14 cellular contexts compared by ENCODE assay signal in the genomic region with DNA sequence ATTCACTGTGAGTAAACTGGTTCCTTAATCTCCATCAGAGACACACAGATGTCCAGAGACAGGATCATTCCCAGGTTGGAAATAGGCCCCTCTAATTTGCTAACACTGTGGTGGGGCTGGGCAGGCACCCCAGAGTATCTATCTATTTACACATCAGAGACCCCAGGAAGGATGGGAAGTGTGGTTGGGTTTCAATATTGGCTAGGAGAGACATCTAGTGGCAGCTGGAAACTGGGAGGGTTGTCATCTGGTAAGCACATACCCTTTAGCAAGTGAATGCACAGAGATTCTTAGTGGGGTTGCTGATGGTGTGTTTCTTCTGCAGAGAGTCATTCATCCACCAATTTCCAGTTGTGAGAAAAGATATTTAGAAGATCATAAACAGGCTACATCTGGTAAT. TPM values are rescaled to one million over a fixed set of nuclear protein-coding genes. Genes with fewer than 3 reads are reported as not detected.
DNase-seq lines count a peak whose midpoint lies in the region; ATAC-seq and TF ChIP-seq lines count a peak whose summit lies in the region.
"Had no signal": no experiment of that assay in that cellular context is flagged by ENCODE, and none has a peak within 500 bp of the region (broad histone marks: within the 10 kb centered on the region; RNA-seq: fewer than 3 reads in every experiment).

No MANE protein-coding gene starts in this region.

- H3K36me3 ChIP-seq in DND-41 (ENCODE audit: insufficient read depth, low read length) (no peaks in the 10 kb centered on the region), KMS-11 (ENCODE audit: insufficient read depth) (no peaks in the 10 kb centered on the region), neuronal stem cell (replicated peaks in 1 of 2; ENCODE audit: control insufficient read depth in 2 of 2, insufficient read depth in 2 of 2, low read length in 2 of 2) (no peaks in the 10 kb centered on the region)
- H3K36me3 ChIP-seq: esophagus muscularis mucosa, right lobe of liver had no signal

- H3K9me3 ChIP-seq in DND-41 (ENCODE audit: insufficient read depth, low read length, severe bottlenecking) (no peaks in the 10 kb centered on the region), neuronal stem cell (replicated peaks in 1 of 2; ENCODE audit: control insufficient read depth in 2 of 2, insufficient read depth in 1 of 2, low read depth in 1 of 2, low read length in 2 of 2) (no peaks in the 10 kb centered on the region)
- H3K9me3 ChIP-seq: body of pancreas, Caco-2, esophagus muscularis mucosa, right lobe of liver had no signal

- H3K27ac ChIP-seq in DND-41 (ENCODE audit: low read length) (no peak overlapping the region), KMS-11 (no peak overlapping the region), neuronal stem cell (replicated peaks; ENCODE audit: low read length) (no peak overlapping the region)
- H3K27ac ChIP-seq: body of pancreas, esophagus muscularis mucosa, right lobe of liver, SK-N-MC had no signal

- no peak overlapping the region for H3K23ac ChIP-seq in neuronal stem cell (ENCODE audit: low read depth, low read length, poor library complexity)

- H3K4me1 ChIP-seq in DND-41 (ENCODE audit: insufficient read depth, low read length) (no peaks in the 10 kb centered on the region), KMS-11 (ENCODE audit: low read depth, poor library complexity, severe bottlenecking) (no peaks in the 10 kb centered on the region), neuronal stem cell (ENCODE audit: control insufficient read depth in 2 of 2, insufficient read depth in 1 of 2, low read depth in 1 of 2, low read length in 2 of 2) (no peaks in the 10 kb centered on the region)
- H3K4me1 ChIP-seq: Caco-2, esophagus muscularis mucosa, right lobe of liver had no signal

- no peak overlapping the region for H3K9ac ChIP-seq in DND-41 (ENCODE audit: low read depth, low read length)
- no peak overlapping the region for H3K9ac ChIP-seq in KMS-11
- no peak overlapping the region for H3K9ac ChIP-seq in neuronal stem cell (ENCODE audit: low read depth, low read length, poor library complexity)

- H4K91ac ChIP-seq in neuronal stem cell (ENCODE audit: low read depth, low read length, poor library complexity) = no peak overlapping the region

- H3K4me3 ChIP-seq in DND-41 (ENCODE audit: low read depth in 1 of 2, low read length in 2 of 2) = no peak overlapping the region
- no peak overlapping the region for H3K4me3 ChIP-seq in KMS-11 (IDR thresholded peaks at IDR 0.05; ENCODE audit: insufficient read depth, low read depth, low read length)
- H3K4me3 ChIP-seq in neuronal stem cell (ENCODE audit: low read length in 2 of 2) = no peak overlapping the region
- H3K4me3 ChIP-seq: body of pancreas, esophagus muscularis mucosa, right lobe of liver, SK-N-MC had no signal

- H3K4me3 Mint-ChIP-seq in natural killer cell = no peak overlapping the region
- H3K4me3 Mint-ChIP-seq in activated T-helper 17 cell treated with anti-CD3 and anti-CD28 coated beads, Interleukin-2, amount 50 U/mL, for 72 hours = no peak overlapping the region
- H3K4me3 Mint-ChIP-seq: activated T-cell treated with anti-CD3 and anti-CD28 coated beads, Interleukin-2, amount 50 U/mL, for 72 hours had no signal

- H2BK5ac ChIP-seq in neuronal stem cell (ENCODE audit: low read length) = no peak overlapping the region

- no peaks in the 10 kb centered on the region for H4K20me1 ChIP-seq in DND-41 (ENCODE audit: insufficient read depth, low read length)
- no peaks in the 10 kb centered on the region for H4K20me1 ChIP-seq in KMS-11 (ENCODE audit: insufficient read depth)

- no peak overlapping the region for H2BK15ac ChIP-seq in neuronal stem cell (ENCODE audit: low read length)

- H3K27me3 ChIP-seq in DND-41 (ENCODE audit: insufficient read depth, low read length, poor library complexity) = no peaks in the 10 kb centered on the region
- no peaks in the 10 kb centered on the region for H3K27me3 ChIP-seq in KMS-11 (ENCODE audit: insufficient read depth, low read depth)
- H3K27me3 ChIP-seq in neuronal stem cell (ENCODE audit: control insufficient read depth in 3 of 3, insufficient read depth in 3 of 3, low read depth in 1 of 3, low read length in 3 of 3) = no peaks in the 10 kb centered on the region
- H3K27me3 ChIP-seq: body of pancreas, esophagus muscularis mucosa, right lobe of liver had no signal

- H2AK5ac ChIP-seq in neuronal stem cell (ENCODE audit: low read depth, low read length) = no peak overlapping the region

- H3K27me3 Mint-ChIP-seq in natural killer cell (ENCODE audit: low read depth in 2 of 2) = no peaks in the 10 kb centered on the region
- no peaks in the 10 kb centered on the region for H3K27me3 Mint-ChIP-seq in activated T-helper 17 cell treated with anti-CD3 and anti-CD28 coated beads, Interleukin-2, amount 50 U/mL, for 72 hours

- no peaks in the 10 kb centered on the region for H3K4me1 Mint-ChIP-seq in natural killer cell
- no peaks in the 10 kb centered on the region for H3K4me1 Mint-ChIP-seq in activated T-helper 17 cell treated with anti-CD3 and anti-CD28 coated beads, Interleukin-2, amount 50 U/mL, for 72 hours

- H2AFZ ChIP-seq in DND-41 (ENCODE audit: low read depth, low read length) (no peak overlapping the region), KMS-11 (ENCODE audit: low read depth) (no peak overlapping the region; the same call in 1 of the 2 replicates), neuronal stem cell (ENCODE audit: low read length) (no peak overlapping the region)

- H3K79me2 ChIP-seq in DND-41 (ENCODE audit: insufficient read depth, low read length) (no peaks in the 10 kb centered on the region), KMS-11 (ENCODE audit: insufficient read depth, low read depth) (no peaks in the 10 kb centered on the region)

- H3K9me3 Mint-ChIP-seq in natural killer cell = peaks cover 2 to 8% of the 10 kb centered on the region in 2 donors
- peaks cover 17% of the 10 kb centered on the region for H3K9me3 Mint-ChIP-seq in activated T-helper 17 cell treated with anti-CD3 and anti-CD28 coated beads, Interleukin-2, amount 50 U/mL, for 72 hours
- H3K9me3 Mint-ChIP-seq: activated T-cell treated with anti-CD3 and anti-CD28 coated beads, Interleukin-2, amount 50 U/mL, for 72 hours had no signal

- intact Hi-C loops in natural killer cell (cut with micrococcal nuclease) = no loop called here

- no peak overlapping the region for H3K18ac ChIP-seq in neuronal stem cell (ENCODE audit: low read length)

- H3K36me3 Mint-ChIP-seq in natural killer cell = no peaks in the 10 kb centered on the region
- H3K36me3 Mint-ChIP-seq in activated T-helper 17 cell treated with anti-CD3 and anti-CD28 coated beads, Interleukin-2, amount 50 U/mL, for 72 hours (ENCODE audit: low read depth) = no peaks in the 10 kb centered on the region

- ATAC-seq in DND-41 (ENCODE audit: insufficient read depth, low read depth) (no peak), natural killer cell (no peak)
- no peak for ATAC-seq in activated T-helper 17 cell treated with anti-CD3 and anti-CD28 coated beads, Interleukin-2, amount 50 U/mL, for 72 hours (replicated peaks)
- ATAC-seq: activated T-cell treated with anti-CD3 and anti-CD28 coated beads, Interleukin-2, amount 50 U/mL, for 72 hours; body of pancreas; right lobe of liver had no signal

- no peak overlapping the region for H4K8ac ChIP-seq in neuronal stem cell (ENCODE audit: low read depth, low read length)

- no peak overlapping the region for H3K4ac ChIP-seq in neuronal stem cell (ENCODE audit: low read length)

- DNase-seq in DND-41 (no peak), dermis microvascular lymphatic vessel endothelial cell (ENCODE audit: low read depth in 2 of 2) (peak; percentile 16 to 34), neuronal stem cell (ENCODE audit: low spot score) (peak; percentile 15), NCI-H226 (no peak), natural killer cell (no peak)
- DNase-seq: activated T-cell treated with anti-CD3 and anti-CD28 coated beads, Interleukin-2, amount 50 U/mL, for 72 hours; body of pancreas; right lobe of liver had no signal

- no peak overlapping the region for H2BK120ac ChIP-seq in neuronal stem cell (ENCODE audit: low read depth, low read length)

- no peak overlapping the region for H3K27ac Mint-ChIP-seq in natural killer cell
- H3K27ac Mint-ChIP-seq in activated T-helper 17 cell treated with anti-CD3 and anti-CD28 coated beads, Interleukin-2, amount 50 U/mL, for 72 hours = no peak overlapping the region
- H3K27ac Mint-ChIP-seq: activated T-cell treated with anti-CD3 and anti-CD28 coated beads, Interleukin-2, amount 50 U/mL, for 72 hours had no signal

- no peaks in the 10 kb centered on the region for H3K79me1 ChIP-seq in neuronal stem cell (ENCODE audit: low read depth, low read length)

- no peak overlapping the region for H3K4me2 ChIP-seq in DND-41 (ENCODE audit: insufficient read depth, low read length)
- no peak overlapping the region for H3K4me2 ChIP-seq in KMS-11
- H3K4me2 ChIP-seq in neuronal stem cell (ENCODE audit: insufficient read depth, low read length, poor library complexity, severe bottlenecking) = no peak overlapping the region

- H2BK12ac ChIP-seq in neuronal stem cell (ENCODE audit: low read length) = no peak overlapping the region

- TF ChIP-seq CTCF in DND-41 (IDR thresholded peaks at IDR 0.05; ENCODE audit: borderline replicate concordance, extremely low read depth, low read length, poor library complexity, severe bottlenecking) (peak; percentile 25), KMS-11 (conservative IDR thresholded peaks at IDR 0.05; ENCODE audit: low read depth, low read length) (peak; percentile 53; the same call in 1 of the 2 replicates), natural killer cell (IDR thresholded peaks at IDR 0.05) (no peak)

- no peak overlapping the region for H3K14ac ChIP-seq in neuronal stem cell (ENCODE audit: low read length)

RNA-seq across cellular contexts. Expression of a gene that starts 36.0 kb away (rescaled TPM):
- 8.2 and 19.1 TPM in 2 replicates for total RNA-seq in dermis microvascular lymphatic vessel endothelial cell
- polyA plus RNA-seq in neuronal stem cell (2013, experiment 1 of 2) = 2.5 TPM
- 2.5 TPM for polyA plus RNA-seq in neuronal stem cell (2013, experiment 2 of 2)
- total RNA-seq in natural killer cell = not detected
- total RNA-seq in activated T-helper 17 cell treated with anti-CD3 and anti-CD28 coated beads, Interleukin-2, amount 50 U/mL, for 72 hours = not detected
- total RNA-seq: activated T-cell treated with anti-CD3 and anti-CD28 coated beads, Interleukin-2, amount 50 U/mL, for 72 hours; NCI-H460 had no signal

Comparison
In these comparisons a context has a peak if more than half of its experiments do, and no peak if none do; other contexts are left out.
1. DNase-seq: peak in dermis microvascular lymphatic vessel endothelial cell (2 of 2) and neuronal stem cell (single experiment); none in DND-41 (single experiment), NCI-H226 (single experiment) and natural killer cell (single experiment).